Comparison of ENCODE assay signal across 14 cellular contexts in genomic region chr12:6352198-6353173, GRCh38. TPM values are rescaled to one million over a fixed set of nuclear protein-coding genes. Genes with fewer than 3 reads are reported as not detected.
DNase-seq lines count a peak whose midpoint lies in the region; ATAC-seq and TF ChIP-seq lines count a peak whose summit lies in the region.
"Had no signal": no experiment of that assay in that cellular context is flagged by ENCODE, and none has a peak within 500 bp of the region (broad histone marks: within the 10 kb centered on the region; RNA-seq: fewer than 3 reads in every experiment).

No MANE protein-coding gene starts in this region.

- intact Hi-C loops in dendritic cell treated with granulocyte-macrophage colony-stimulating factor and Interleukin-4, amounts not matched to agents 40 ng/mL and 50 ng/mL, for 4 days (cut with micrococcal nuclease): no loop called here
- intact Hi-C loops in thyroid gland (cut with DNase I): no loop called here

- H3K27ac ChIP-seq in thyroid gland: peak overlapping the region in 2 of 3 donors; percentile 50 to 71

- no peak overlapping the region for H3K4me3 ChIP-seq in thyroid gland (replicated peaks in 1 of 3)
- H3K4me3 ChIP-seq: MG63 had no signal

- no peak for TF ChIP-seq POLR2A in thyroid gland (IDR thresholded peaks at IDR 0.05)

- H3K4me1 ChIP-seq in thyroid gland: peaks cover 16 to 42% of the 10 kb centered on the region in 2 donors

- ATAC-seq in GM21360 (IDR thresholded peaks at IDR 0.05; ENCODE audit: unreplicated experiment) (no peak), GM19467 (IDR thresholded peaks at IDR 0.05; ENCODE audit: unreplicated experiment) (no peak), GM18907 (IDR thresholded peaks at IDR 0.05; ENCODE audit: unreplicated experiment) (no peak)
- ATAC-seq: activated T-cell treated with anti-CD3 and anti-CD28 coated beads, Interleukin-2, amount 50 U/mL, for 4 hours; effector memory CD8-positive, alpha-beta T cell had no signal

- H3K27me3 ChIP-seq in thyroid gland: no peaks in the 10 kb centered on the region
- H3K27me3 ChIP-seq: MG63 had no signal

- H3K27me3 Mint-ChIP-seq in dendritic cell treated with granulocyte-macrophage colony-stimulating factor and Interleukin-4, amounts not matched to agents 40 ng/mL and 50 ng/mL, for 4 days: peaks cover 2% of the 10 kb centered on the region
- H3K27me3 Mint-ChIP-seq in mesothelial cell of epicardium (ENCODE audit: low read depth): no peaks in the 10 kb centered on the region
- H3K27me3 Mint-ChIP-seq: effector memory CD8-positive, alpha-beta T cell had no signal

- 60 to 65% methylated on average over 9 of the region's 9 CpGs for WGBS in thyroid gland, 2 donors

- TF ChIP-seq CTCF in mesothelial cell of epicardium (IDR thresholded peaks at IDR 0.05; ENCODE audit: unreplicated experiment): no peak
- TF ChIP-seq CTCF in thyroid gland (IDR thresholded peaks at IDR 0.05): no peak

- DNase-seq in NAMALWA (ENCODE audit: low spot score) (peak; percentile 50), mesothelial cell of epicardium (ENCODE audit: low spot score in 2 of 2, unreplicated experiment in 2 of 2) (no peak), thyroid gland (no peak), hippocampal formation (lab: John Stamatoyannopoulos, UW) (no peak)
- DNase-seq: activated CD4-positive, CD25-positive, alpha-beta regulatory T cell; activated T-cell treated with anti-CD3 and anti-CD28 coated beads, Interleukin-2, amount 50 U/mL, for 4 hours; effector memory CD8-positive, alpha-beta T cell; MG63; retina had no signal

- H3K4me3 Mint-ChIP-seq in dendritic cell treated with granulocyte-macrophage colony-stimulating factor and Interleukin-4, amounts not matched to agents 40 ng/mL and 50 ng/mL, for 4 days: peak overlapping the region; percentile 9
- no peak overlapping the region for H3K4me3 Mint-ChIP-seq in mesothelial cell of epicardium
- H3K4me3 Mint-ChIP-seq: activated T-cell treated with anti-CD3 and anti-CD28 coated beads, Interleukin-2, amount 50 U/mL, for 4 hours; effector memory CD8-positive, alpha-beta T cell had no signal

- H3K9me3 Mint-ChIP-seq in dendritic cell treated with granulocyte-macrophage colony-stimulating factor and Interleukin-4, amounts not matched to agents 40 ng/mL and 50 ng/mL, for 4 days: no peaks in the 10 kb centered on the region
- H3K9me3 Mint-ChIP-seq in mesothelial cell of epicardium: no peaks in the 10 kb centered on the region
- H3K9me3 Mint-ChIP-seq: activated T-cell treated with anti-CD3 and anti-CD28 coated beads, Interleukin-2, amount 50 U/mL, for 4 hours; effector memory CD8-positive, alpha-beta T cell had no signal

- H3K4me1 Mint-ChIP-seq in dendritic cell treated with granulocyte-macrophage colony-stimulating factor and Interleukin-4, amounts not matched to agents 40 ng/mL and 50 ng/mL, for 4 days (ENCODE audit: low read depth): peaks cover 82% of the 10 kb centered on the region
- H3K4me1 Mint-ChIP-seq in mesothelial cell of epicardium: no peaks in the 10 kb centered on the region

- H3K9me3 ChIP-seq in thyroid gland: no peaks in the 10 kb centered on the region
- H3K9me3 ChIP-seq: MG63 had no signal

- H3K27ac Mint-ChIP-seq in dendritic cell treated with granulocyte-macrophage colony-stimulating factor and Interleukin-4, amounts not matched to agents 40 ng/mL and 50 ng/mL, for 4 days: peak overlapping the region; percentile 90
- peak overlapping the region; percentile 25 for H3K27ac Mint-ChIP-seq in mesothelial cell of epicardium
- H3K27ac Mint-ChIP-seq: effector memory CD8-positive, alpha-beta T cell had no signal

- H3K36me3 ChIP-seq in thyroid gland: peaks cover 0 to 10% of the 10 kb centered on the region in 2 donors
- H3K36me3 ChIP-seq: MG63 had no signal

- no peaks in the 10 kb centered on the region for H3K36me3 Mint-ChIP-seq in dendritic cell treated with granulocyte-macrophage colony-stimulating factor and Interleukin-4, amounts not matched to agents 40 ng/mL and 50 ng/mL, for 4 days (ENCODE audit: low read depth)
- no peaks in the 10 kb centered on the region for H3K36me3 Mint-ChIP-seq in mesothelial cell of epicardium

RNA-seq across cellular contexts. Expression of gene TNFRSF1A, which starts 10.6 kb away (rescaled TPM):
- total RNA-seq in mesothelial cell of epicardium (65.4 to 70.4 TPM (median 68.9 TPM) in 3 replicates), thyroid gland (100 to 1,000 TPM; 131 to 185 (median 150) TPM)

RNA-seq across cellular contexts. Expression of gene SCNN1A, which starts 22.9 kb away (rescaled TPM):
- total RNA-seq in mesothelial cell of epicardium: 20.1 to 21.5 TPM (median 20.3 TPM) in 3 replicates
- 100 to 1,000 TPM; 229 to 449 (median 336) TPM for total RNA-seq in thyroid gland
- total RNA-seq: SK-MEL-5 had no signal

RNA-seq across cellular contexts. Expression of gene LTBR, which starts 31.5 kb away (rescaled TPM):
- total RNA-seq in mesothelial cell of epicardium (61.7 to 68.1 TPM (median 66.8 TPM) in 3 replicates), thyroid gland (100 to 1,000 TPM; 152 to 215 (median 178) TPM)

RNA-seq across cellular contexts. Expression of gene PLEKHG6, which starts 42.0 kb away (rescaled TPM):
- 16.1 to 18.3 TPM (median 16.4 TPM) in 3 replicates for total RNA-seq in mesothelial cell of epicardium
- total RNA-seq in thyroid gland: 100 to 1,000 TPM in 1 of 4 donors, 10 to 100 TPM in 1, 1 to 10 TPM in 2; 4.0 to 325 (median 14.1) TPM
- total RNA-seq: activated T-cell treated with anti-CD3 and anti-CD28 coated beads, Interleukin-2, amount 50 U/mL, for 4 hours; SK-MEL-5 had no signal

Comparison
In these comparisons a context has a peak if more than half of its experiments do, and no peak if none do; other contexts are left out.
1. RNA of gene SCNN1A, which starts 22.9 kb away (total RNA-seq): 229 to 449 TPM in thyroid gland; 20.1 to 21.5 TPM in mesothelial cell of epicardium; every median in the first group is over 10 times any median in the second.